In genomic region chr9:120733190-120733589, GRCh38 we compare ENCODE assay signal across 13 cellular contexts. TPM values are rescaled to one million over a fixed set of nuclear protein-coding genes. Genes with fewer than 3 reads are reported as not detected.
DNase-seq lines count a peak whose midpoint lies in the region; ATAC-seq and TF ChIP-seq lines count a peak whose summit lies in the region.
"Had no signal": no experiment of that assay in that cellular context is flagged by ENCODE, and none has a peak within 500 bp of the region (broad histone marks: within the 10 kb centered on the region; RNA-seq: fewer than 3 reads in every experiment).

No MANE protein-coding gene starts in this region.

- H3K27me3 ChIP-seq in HL-60 (ENCODE audit: insufficient read depth, poor library complexity, severe bottlenecking) (no peaks in the 10 kb centered on the region), dorsolateral prefrontal cortex (no peaks in the 10 kb centered on the region), kidney epithelial cell (ENCODE audit: control insufficient read depth, insufficient read depth, low read length) (no peaks in the 10 kb centered on the region), stomach (no peaks in the 10 kb centered on the region)
- H3K27me3 ChIP-seq: gastroesophageal sphincter, vagina had no signal

- ATAC-seq in GM21515 (IDR thresholded peaks at IDR 0.05; ENCODE audit: unreplicated experiment) (no peak), GM18858 (IDR thresholded peaks at IDR 0.05; ENCODE audit: unreplicated experiment) (no peak)
- ATAC-seq: gastroesophageal sphincter, Panc1 had no signal

- H3K4me1 ChIP-seq in stomach = peaks cover 25 to 64% (median 48%) of the 10 kb centered on the region in 4 donors
- H3K4me1 ChIP-seq: vagina had no signal

- TF ChIP-seq CTCF in HL-60 (IDR thresholded peaks at IDR 0.05; ENCODE audit: insufficient read depth, low read length) = no peak
- TF ChIP-seq CTCF in dorsolateral prefrontal cortex (IDR thresholded peaks at IDR 0.05 in 54 of 56, conservative IDR thresholded peaks at IDR 0.05 in 2 of 56; ENCODE audit: low read depth in 1 of 56, partially characterized antibody in 56 of 56) = no peak
- no peak for TF ChIP-seq CTCF in kidney epithelial cell (IDR thresholded peaks at IDR 0.05; ENCODE audit: insufficient read depth, low read length, poor library complexity, severe bottlenecking)
- no peak for TF ChIP-seq CTCF in stomach (IDR thresholded peaks at IDR 0.05)

- H3K27ac ChIP-seq in HL-60 (replicated peaks) (peak overlapping the region; percentile 69; the same call in 1 of the 2 replicates), dorsolateral prefrontal cortex (peak overlapping the region in 52 of 59 donors; percentile 2 to 88 (median 72)), stomach (peak overlapping the region in 3 of 5 donors; percentile 5 to 78 (median 25))
- H3K27ac ChIP-seq: gastroesophageal sphincter, vagina had no signal

- DNase-seq in HL-60 (ENCODE audit: low read depth in 1 of 2, low spot score in 1 of 2) = no peak
- DNase-seq in dorsolateral prefrontal cortex = peak in 7 of 10 donors; percentile 51 to 84 (median 69)
- DNase-seq in kidney epithelial cell (ENCODE audit: low read depth) = peak; percentile 56
- peak; percentile 55 for DNase-seq in stomach
- DNase-seq in DMS153 treated with DMSO at 0.1 percent for 48 hours (lab: John Stamatoyannopoulos, UW; ENCODE audit: unreplicated experiment) = no peak
- no peak for DNase-seq in NCI-H526 (lab: John Stamatoyannopoulos, UW)
- DNase-seq: CD4-positive, alpha-beta memory T cell; H9 had no signal

- 34 to 62% (median 41%) methylated on average over 5 of the region's 5 CpGs for WGBS in stomach, 5 donors

- H3K4me3 ChIP-seq in HL-60 (replicated peaks; ENCODE audit: insufficient read depth, low read length) (no peak overlapping the region), dorsolateral prefrontal cortex (no peak overlapping the region), kidney epithelial cell (ENCODE audit: low read depth, low read length) (no peak overlapping the region), stomach (no peak overlapping the region)
- H3K4me3 ChIP-seq: gastroesophageal sphincter, vagina had no signal

- no peak for TF ChIP-seq EP300 in stomach (IDR thresholded peaks at IDR 0.05)

- no peak for TF ChIP-seq POLR2A in stomach (IDR thresholded peaks at IDR 0.05)

- no peaks in the 10 kb centered on the region for H3K36me3 ChIP-seq in kidney epithelial cell (ENCODE audit: control insufficient read depth, insufficient read depth, low read length)
- no peaks in the 10 kb centered on the region for H3K36me3 ChIP-seq in stomach
- H3K36me3 ChIP-seq: gastroesophageal sphincter, vagina had no signal

- no peaks in the 10 kb centered on the region for H3K9me3 ChIP-seq in stomach
- H3K9me3 ChIP-seq: gastroesophageal sphincter, vagina had no signal

- intact Hi-C loops in dorsolateral prefrontal cortex (cut with DNase I) = no loop called here
- intact Hi-C loops in stomach (cut with DNase I; ENCODE audit: low total_unique reads) = no loop called here

RNA-seq across cellular contexts. Expression of gene MEGF9, which starts 18.9 kb away (rescaled TPM):
- 10 to 100 TPM; 47.2 to 92.6 (median 64.9) TPM for total RNA-seq in dorsolateral prefrontal cortex
- total RNA-seq in kidney epithelial cell = 10.0 and 11.1 TPM in 2 replicates
- total RNA-seq in stomach = 10 to 100 TPM in 4 of 5 donors, 1 to 10 TPM in 1; 4.1 to 26.8 (median 15.8) TPM
- 1 to 10 TPM; 3.5 to 4.1 (median 3.7) TPM for polyA plus RNA-seq in stomach

Comparison
In these comparisons a context has a peak if more than half of its experiments do, and no peak if none do; other contexts are left out.
1. DNase-seq: peak in dorsolateral prefrontal cortex (7 of 10), kidney epithelial cell (single experiment) and stomach (single experiment); none in HL-60 (0 of 2), DMS153 treated with DMSO at 0.1 percent for 48 hours (single experiment) and NCI-H526 (0 of 2).
2. Peak in every context shown above with its lines, with median percentiles within 50 percentile points of each other: H3K27ac ChIP-seq.